Comparison of ENCODE assay signal across 8 cellular contexts in genomic region chr14:80996049-80996901, GRCh38. TPM values are rescaled to one million over a fixed set of nuclear protein-coding genes. Genes with fewer than 3 reads are reported as not detected.
DNase-seq lines count a peak whose midpoint lies in the region; ATAC-seq, FAIRE-seq and TF ChIP-seq lines count a peak whose summit lies in the region.

No MANE protein-coding gene starts in this region.

- no peaks in the 10 kb centered on the region for H3K9me3 ChIP-seq in neural progenitor cell (ENCODE audit: low read depth)

- peak overlapping the region; percentile 85 for H2AFZ ChIP-seq in neural progenitor cell (replicated peaks)

- H4K20me1 ChIP-seq in neural progenitor cell (ENCODE audit: low read depth), result no peaks in the 10 kb centered on the region

- no peaks in the 10 kb centered on the region for H3K36me3 Mint-ChIP-seq in neural progenitor cell

- DNase-seq in GM18507 (ENCODE audit: extremely low spot score, insufficient read length, low read depth), result no peak
- peak; percentile 57 for DNase-seq in NCI-H2196 (lab: John Stamatoyannopoulos, UW; ENCODE audit: unreplicated experiment)
- peak; percentile 93 for DNase-seq in fibroblast of peridontal ligament (ENCODE audit: extremely low read depth)
- DNase-seq in neural progenitor cell (ENCODE audit: low spot score), result peak; percentile 64

- ATAC-seq in HG03045 (IDR thresholded peaks at IDR 0.05; ENCODE audit: unreplicated experiment), result peak; percentile 74
- no peak for ATAC-seq in HG03095 (IDR thresholded peaks at IDR 0.05; ENCODE audit: unreplicated experiment)

- H3K79me2 ChIP-seq in neural progenitor cell (ENCODE audit: low read depth), result no peaks in the 10 kb centered on the region

- H3K9ac ChIP-seq in neural progenitor cell, result no peak overlapping the region

- FAIRE-seq in GM18507 (lab: Jason Lieb, UNC), result peak; percentile 71

- no peaks in the 10 kb centered on the region for H3K9me3 Mint-ChIP-seq in neural progenitor cell

- peak; percentile 84 for TF ChIP-seq CTCF in C4-2B (conservative IDR thresholded peaks at IDR 0.05)
- TF ChIP-seq CTCF in VCaP (conservative IDR thresholded peaks at IDR 0.05), result peak; percentile 84
- peak; percentile 71 for TF ChIP-seq CTCF in neural progenitor cell (IDR thresholded peaks at IDR 0.05)

- no peak overlapping the region for H3K27ac ChIP-seq in C4-2B
- no peak overlapping the region for H3K27ac ChIP-seq in VCaP
- H3K27ac ChIP-seq in neural progenitor cell, result no peak overlapping the region

- no peak overlapping the region for H3K27ac Mint-ChIP-seq in neural progenitor cell

- H3K4me1 Mint-ChIP-seq in neural progenitor cell, result no peaks in the 10 kb centered on the region

- no peaks in the 10 kb centered on the region for H3K36me3 ChIP-seq in neural progenitor cell

- no peaks in the 10 kb centered on the region for H3K4me1 ChIP-seq in neural progenitor cell

- peaks cover 7% of the 10 kb centered on the region for H3K27me3 ChIP-seq in neural progenitor cell

- no peak overlapping the region for H3K4me3 Mint-ChIP-seq in neural progenitor cell

- no peak overlapping the region for H3K4me3 ChIP-seq in neural progenitor cell

- H3K4me2 ChIP-seq in neural progenitor cell, result no peak overlapping the region

- no peaks in the 10 kb centered on the region for H3F3A ChIP-seq in neural progenitor cell (ENCODE audit: low read depth)

- peaks cover 2% of the 10 kb centered on the region for H3K27me3 Mint-ChIP-seq in neural progenitor cell (ENCODE audit: insufficient read depth, low read depth)

RNA-seq across cellular contexts. Expression of gene TSHR, which starts 40.9 kb away (rescaled TPM):
- not detected in 2 replicates for total RNA-seq in neural progenitor cell (ENCODE audit: low replicate concordance)

RNA-seq across cellular contexts. Expression of gene CEP128, which starts 54.7 kb away (rescaled TPM):
- total RNA-seq in neural progenitor cell (ENCODE audit: low replicate concordance), result 10.4 and 12.1 TPM in 2 replicates
